In genomic region chr19:10566408-10566657, GRCh38 we compare ENCODE assay signal across 1 cellular context.
TF ChIP-seq lines count a peak whose summit lies in the region.

No MANE protein-coding gene starts in this region.

TF ChIP-seq in HepG2, 621 proteins besides CTCF, POLR2A, EP300 and RAD21:
- TF ChIP-seq ELF4 (CRISPR knock-in tag; IDR thresholded peaks at IDR 0.05; ENCODE audit: borderline replicate concordance), result 0 out of 2 replicates have a peak, but pooled peaks have one; percentile 7
- no peak for TF ChIP-seq JUN (CRISPR knock-in tag; IDR thresholded peaks at IDR 0.05)
